ENCODE assay signal across 1 cellular context in the genomic region with DNA sequence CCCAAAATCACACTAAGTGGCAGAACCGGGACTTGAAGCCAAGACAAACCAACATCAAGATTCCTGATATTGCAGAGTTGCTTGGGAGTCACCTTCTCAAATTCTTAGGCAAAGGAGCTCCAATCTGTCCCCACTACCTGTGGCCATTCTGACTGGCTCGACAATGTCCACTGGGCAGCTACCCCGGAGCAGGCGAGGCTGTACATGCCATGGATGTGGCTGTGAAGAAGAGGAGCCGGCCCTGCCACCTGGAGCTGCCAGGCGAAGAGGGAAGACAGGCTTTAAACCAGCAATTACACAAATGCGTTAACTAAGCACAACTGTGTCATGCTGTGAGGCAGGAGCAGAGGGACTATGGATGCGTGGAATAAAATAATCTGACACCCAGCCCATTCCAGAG.
TF ChIP-seq lines count a peak whose summit lies in the region.

No MANE protein-coding gene starts in this region.

TF ChIP-seq in K562, 482 proteins besides CTCF, POLR2A, EP300 and RAD21:
- no peak for TF ChIP-seq MTA1 (IDR thresholded peaks at IDR 0.05; ENCODE audit: borderline replicate concordance)
- TF ChIP-seq ZNF583 (CRISPR knock-in tag; IDR thresholded peaks at IDR 0.05) = no peak
- 0 out of 2 replicates have a peak, but pooled peaks have one; percentile 34 for TF ChIP-seq CBFB (CRISPR knock-in tag; IDR thresholded peaks at IDR 0.05)
- no peak for TF ChIP-seq RFX7 (CRISPR knock-in tag; IDR thresholded peaks at IDR 0.05)
- TF ChIP-seq ZNF444 (CRISPR knock-in tag; IDR thresholded peaks at IDR 0.05) = no peak
- no peak for TF ChIP-seq ZNF324 (CRISPR knock-in tag; IDR thresholded peaks at IDR 0.05)
- TF ChIP-seq HOXB6 (CRISPR knock-in tag; IDR thresholded peaks at IDR 0.05; ENCODE audit: borderline replicate concordance) = no peak
